ENCODE assay signal across 10 cellular contexts in genomic region chr10:7541137-7542087, GRCh38.
DNase-seq lines count a peak whose midpoint lies in the region; ATAC-seq and TF ChIP-seq lines count a peak whose summit lies in the region.
"Had no signal": no experiment of that assay in that cellular context is flagged by ENCODE, and none has a peak within 500 bp of the region (broad histone marks: within the 10 kb centered on the region; RNA-seq: fewer than 3 reads in every experiment).

No MANE protein-coding gene starts in this region.

- H3K4me1 ChIP-seq in SJSA1 (replicated peaks) (peaks cover 33% of the 10 kb centered on the region), upper lobe of right lung (peaks cover 10% of the 10 kb centered on the region)
- H3K4me1 ChIP-seq in effector memory CD4-positive, alpha-beta T cell (ENCODE audit: control insufficient read depth, insufficient read depth, low read length, poor library complexity, severe bottlenecking): no peaks in the 10 kb centered on the region

- no peaks in the 10 kb centered on the region for H3K9me3 ChIP-seq in SJSA1 (replicated peaks)
- no peaks in the 10 kb centered on the region for H3K9me3 ChIP-seq in upper lobe of right lung
- H3K9me3 ChIP-seq in effector memory CD4-positive, alpha-beta T cell (ENCODE audit: control insufficient read depth, low read length): no peaks in the 10 kb centered on the region

- no peak for TF ChIP-seq CTCF in upper lobe of right lung (IDR thresholded peaks at IDR 0.05)

- peak; percentile 83 for ATAC-seq in Right ventricle myocardium superior (ENCODE audit: poor library complexity)
- peak; percentile 76 for ATAC-seq in upper lobe of right lung
- no peak for ATAC-seq in GM21390 (IDR thresholded peaks at IDR 0.05; ENCODE audit: unreplicated experiment)
- ATAC-seq in HG03442 (IDR thresholded peaks at IDR 0.05; ENCODE audit: unreplicated experiment): no peak
- ATAC-seq: HCT116 had no signal

- H3K4me3 ChIP-seq in SJSA1 (no peak overlapping the region), upper lobe of right lung (no peak overlapping the region)
- no peak overlapping the region for H3K4me3 ChIP-seq in effector memory CD4-positive, alpha-beta T cell (ENCODE audit: insufficient read depth, low read depth, low read length, poor library complexity, severe bottlenecking)

- intact Hi-C loops in Right ventricle myocardium superior (cut with DNase I): no loop called here
- intact Hi-C loops in upper lobe of right lung (cut with DNase I): no loop called here

- DNase-seq in SJSA1 (ENCODE audit: low read depth in 1 of 2, low spot score in 2 of 2): peak; percentile 86 to 94
- DNase-seq in Right ventricle myocardium superior: peak; percentile 76
- peak; percentile 62 for DNase-seq in mucosa of gallbladder (ENCODE audit: low spot score)
- no peak for DNase-seq in upper lobe of right lung
- no peak for DNase-seq in effector memory CD4-positive, alpha-beta T cell
- no peak for DNase-seq in NCI-H69 (lab: John Stamatoyannopoulos, UW)
- DNase-seq: SW 1271 had no signal

- H3K36me3 ChIP-seq in SJSA1 (no peaks in the 10 kb centered on the region), upper lobe of right lung (no peaks in the 10 kb centered on the region)
- H3K36me3 ChIP-seq in effector memory CD4-positive, alpha-beta T cell (ENCODE audit: control insufficient read depth, insufficient read depth, low read length): no peaks in the 10 kb centered on the region

- no peaks in the 10 kb centered on the region for H3K27me3 ChIP-seq in SJSA1 (replicated peaks)
- H3K27me3 ChIP-seq in upper lobe of right lung: no peaks in the 10 kb centered on the region
- H3K27me3 ChIP-seq in effector memory CD4-positive, alpha-beta T cell (replicated peaks; ENCODE audit: control insufficient read depth, insufficient read depth, low read length, poor library complexity, severe bottlenecking): no peaks in the 10 kb centered on the region

- H3K27ac ChIP-seq in SJSA1: peak overlapping the region; percentile 86
- peak overlapping the region; percentile 83 for H3K27ac ChIP-seq in upper lobe of right lung
- no peak overlapping the region for H3K27ac ChIP-seq in effector memory CD4-positive, alpha-beta T cell (ENCODE audit: insufficient read depth, low read length, poor library complexity, severe bottlenecking)

Comparison
In these comparisons a context has a peak if more than half of its experiments do, and no peak if none do; other contexts are left out.
1. DNase-seq: peak in SJSA1 (2 of 2), Right ventricle myocardium superior (single experiment) and mucosa of gallbladder (single experiment); none in upper lobe of right lung (single experiment), effector memory CD4-positive, alpha-beta T cell (0 of 3) and NCI-H69 (single experiment).
2. ATAC-seq: peak in Right ventricle myocardium superior (single experiment) and upper lobe of right lung (single experiment); none in GM21390 (single experiment) and HG03442 (single experiment).